Comparison of ENCODE assay signal across 9 cellular contexts in genomic region chr7:44122529-44122928, GRCh38. TPM values are rescaled to one million over a fixed set of nuclear protein-coding genes. Genes with fewer than 3 reads are reported as not detected.
DNase-seq lines count a peak whose midpoint lies in the region; ATAC-seq, FAIRE-seq and TF ChIP-seq lines count a peak whose summit lies in the region.
"Had no signal": no experiment of that assay in that cellular context is flagged by ENCODE, and none has a peak within 500 bp of the region (broad histone marks: within the 10 kb centered on the region; RNA-seq: fewer than 3 reads in every experiment).

No MANE protein-coding gene starts in this region.

- H3K4me3 Mint-ChIP-seq in astrocyte (ENCODE audit: unreplicated experiment), result peak overlapping the region; percentile 84

- DNase-seq in cardiac muscle cell (ENCODE audit: low read depth in 1 of 2, low spot score in 1 of 2) (no peak), Right ventricle myocardium inferior (ENCODE audit: missing footprints) (no peak), astrocyte (ENCODE audit: low read depth) (no peak), lower lobe of right lung (no peak), upper lobe of right lung (no peak), dedifferentiated amniotic fluid mesenchymal stem cell (ENCODE audit: extremely low spot score) (no peak)

- H3K4me1 ChIP-seq in cardiac muscle cell (ENCODE audit: low read depth), result peaks cover 7% of the 10 kb centered on the region
- peaks cover 12% of the 10 kb centered on the region for H3K4me1 ChIP-seq in astrocyte (ENCODE audit: insufficient read depth, low read length)
- H3K4me1 ChIP-seq in lower lobe of right lung, result peaks cover 17% of the 10 kb centered on the region
- H3K4me1 ChIP-seq in upper lobe of right lung, result peaks cover 9% of the 10 kb centered on the region

- H3K27me3 Mint-ChIP-seq in astrocyte (ENCODE audit: low read depth, unreplicated experiment), result peaks cover 2% of the 10 kb centered on the region

- H2AFZ ChIP-seq in astrocyte (ENCODE audit: low read depth, low read length), result no peak overlapping the region

- peaks cover 35% of the 10 kb centered on the region for H3K79me2 ChIP-seq in astrocyte (ENCODE audit: insufficient read depth, low read length)

- intact Hi-C loops in Right ventricle myocardium inferior (cut with DNase I) (loop anchor here (2.0 kb wide), 1 partner anchor 40 kb away; the partner anchor contains the start of gene POLM), lower lobe of right lung (cut with DNase I) (no loop called here), upper lobe of right lung (cut with DNase I) (no loop called here)

- H3K36me3 Mint-ChIP-seq in astrocyte (ENCODE audit: low read depth, unreplicated experiment), result peaks cover 19% of the 10 kb centered on the region

- H3K36me3 ChIP-seq in cardiac muscle cell (peaks cover 14% of the 10 kb centered on the region), astrocyte (ENCODE audit: insufficient read depth, low read length) (peaks cover 14% of the 10 kb centered on the region), lower lobe of right lung (peaks cover 25% of the 10 kb centered on the region), upper lobe of right lung (peaks cover 6% of the 10 kb centered on the region)

- TF ChIP-seq CTCF in cardiac muscle cell (IDR thresholded peaks at IDR 0.05; ENCODE audit: low read depth, low read length), result no peak
- no peak for TF ChIP-seq CTCF in astrocyte (IDR thresholded peaks at IDR 0.05; ENCODE audit: insufficient read depth, low read depth, low read length)
- TF ChIP-seq CTCF in lower lobe of right lung (IDR thresholded peaks at IDR 0.05), result no peak
- TF ChIP-seq CTCF in upper lobe of right lung (IDR thresholded peaks at IDR 0.05), result no peak

- H3K9me3 ChIP-seq in cardiac muscle cell (ENCODE audit: low read depth) (no peaks in the 10 kb centered on the region), astrocyte (ENCODE audit: insufficient read depth, low read depth, low read length) (no peaks in the 10 kb centered on the region), lower lobe of right lung (no peaks in the 10 kb centered on the region), upper lobe of right lung (no peaks in the 10 kb centered on the region)

- peak overlapping the region; percentile 93 for H3K4me2 ChIP-seq in astrocyte (ENCODE audit: low read length)

- ATAC-seq in Right ventricle myocardium inferior, result no peak
- ATAC-seq in lower lobe of right lung, result no peak
- ATAC-seq in upper lobe of right lung, result no peak
- ATAC-seq in GM19351 (IDR thresholded peaks at IDR 0.05; ENCODE audit: unreplicated experiment), result no peak
- ATAC-seq in GM18870 (IDR thresholded peaks at IDR 0.05; ENCODE audit: unreplicated experiment), result no peak

- H3K9ac ChIP-seq in astrocyte (ENCODE audit: low read length), result peak overlapping the region; percentile 76

- H3K27me3 ChIP-seq in cardiac muscle cell, result no peaks in the 10 kb centered on the region
- H3K27me3 ChIP-seq in astrocyte (ENCODE audit: insufficient read depth, low read length), result no peaks in the 10 kb centered on the region
- no peaks in the 10 kb centered on the region for H3K27me3 ChIP-seq in lower lobe of right lung (ENCODE audit: low read depth)
- H3K27me3 ChIP-seq in upper lobe of right lung, result no peaks in the 10 kb centered on the region

- H3K9me3 Mint-ChIP-seq in astrocyte (ENCODE audit: unreplicated experiment), result peaks cover 12% of the 10 kb centered on the region

- peaks cover 8% of the 10 kb centered on the region for H3K4me1 Mint-ChIP-seq in astrocyte (ENCODE audit: low read depth, unreplicated experiment)

- peak overlapping the region; percentile 53 for H3K4me3 ChIP-seq in cardiac muscle cell
- peak overlapping the region; percentile 62 for H3K4me3 ChIP-seq in astrocyte (ENCODE audit: insufficient read depth, low read depth, low read length)
- H3K4me3 ChIP-seq in lower lobe of right lung, result peak overlapping the region; percentile 77
- H3K4me3 ChIP-seq in upper lobe of right lung, result peak overlapping the region; percentile 70

- peak overlapping the region; percentile 82 for H3K27ac ChIP-seq in cardiac muscle cell
- peak overlapping the region; percentile 72 for H3K27ac ChIP-seq in astrocyte (ENCODE audit: low read depth, low read length)
- peak overlapping the region; percentile 80 for H3K27ac ChIP-seq in lower lobe of right lung
- H3K27ac ChIP-seq in upper lobe of right lung, result peak overlapping the region; percentile 66

- peak overlapping the region; percentile 48 for H3K27ac Mint-ChIP-seq in astrocyte (ENCODE audit: unreplicated experiment)

- peaks cover 8% of the 10 kb centered on the region for H4K20me1 ChIP-seq in astrocyte (ENCODE audit: insufficient read depth, low read length)

- no peak for FAIRE-seq in astrocyte (lab: Jason Lieb, UNC)

RNA-seq across cellular contexts. Expression of gene POLD2, which starts 0.8 kb away (rescaled TPM):
- 123 and 133 TPM in 2 replicates for total RNA-seq in cardiac muscle cell
- polyA plus RNA-seq in cardiac muscle cell, result 194 and 198 TPM in 2 replicates
- total RNA-seq in Right ventricle myocardium inferior, result 87.3 TPM
- total RNA-seq in astrocyte, result 59.9 and 67.7 TPM in 2 replicates
- 48.3 TPM for total RNA-seq in lower lobe of right lung
- total RNA-seq in upper lobe of right lung, result 60.2 TPM

RNA-seq across cellular contexts. Expression of gene AEBP1, which starts 18.4 kb away (rescaled TPM):
- total RNA-seq in cardiac muscle cell, result 60.8 and 94.1 TPM in 2 replicates
- 96.0 and 107 TPM in 2 replicates for polyA plus RNA-seq in cardiac muscle cell
- 13.6 TPM for total RNA-seq in Right ventricle myocardium inferior
- 65.0 and 102 TPM in 2 replicates for total RNA-seq in astrocyte
- total RNA-seq in lower lobe of right lung, result 82.5 TPM
- 272 TPM for total RNA-seq in upper lobe of right lung
- total RNA-seq: NCI-H460 had no signal

RNA-seq across cellular contexts. Expression of gene MYL7, which starts 18.6 kb away (rescaled TPM):
- 9,288 and 26,089 TPM in 2 replicates for total RNA-seq in cardiac muscle cell
- polyA plus RNA-seq in cardiac muscle cell, result 8,361 and 20,231 TPM in 2 replicates
- total RNA-seq in Right ventricle myocardium inferior, result 3,838 TPM
- total RNA-seq in astrocyte, result 60.0 and 63.0 TPM in 2 replicates
- total RNA-seq in lower lobe of right lung, result 1.6 TPM
- total RNA-seq in upper lobe of right lung, result 3.1 TPM
- total RNA-seq: NCI-H460 had no signal

RNA-seq across cellular contexts. Expression of gene POLM, which starts 40.2 kb away (rescaled TPM):
- total RNA-seq in cardiac muscle cell, result 52.5 and 95.9 TPM in 2 replicates
- 25.1 and 26.7 TPM in 2 replicates for polyA plus RNA-seq in cardiac muscle cell
- 16.1 TPM for total RNA-seq in Right ventricle myocardium inferior
- 9.6 and 10.6 TPM in 2 replicates for total RNA-seq in astrocyte
- 24.2 TPM for total RNA-seq in lower lobe of right lung
- 26.8 TPM for total RNA-seq in upper lobe of right lung

RNA-seq across cellular contexts. Expression of gene PGAM2, which starts 57.2 kb away (rescaled TPM):
- total RNA-seq in cardiac muscle cell, result 129 and 148 TPM in 2 replicates
- polyA plus RNA-seq in cardiac muscle cell, result 165 and 213 TPM in 2 replicates
- total RNA-seq in Right ventricle myocardium inferior, result 1,123 TPM
- total RNA-seq in astrocyte, result 0.70 and 0.79 TPM in 2 replicates
- 0.44 TPM for total RNA-seq in lower lobe of right lung
- 1.1 TPM for total RNA-seq in upper lobe of right lung
- total RNA-seq: NCI-H460 had no signal

Comparison
In these comparisons a context has a peak if more than half of its experiments do, and no peak if none do; other contexts are left out.
1. RNA of gene MYL7, which starts 18.6 kb away (total RNA-seq): 9,288 to 26,089 TPM in cardiac muscle cell and 3,838 TPM in Right ventricle myocardium inferior (single experiment); 60.0 to 63.0 TPM in astrocyte, 3.1 TPM in upper lobe of right lung (single experiment) and 1.6 TPM in lower lobe of right lung (single experiment); every median in the first group is over 10 times any median in the second.
2. Peak in every context shown above with its lines, with median percentiles within 50 percentile points of each other: H3K27ac ChIP-seq and H3K4me3 ChIP-seq.